ENCODE assay signal across 7 cellular contexts in genomic region chr2:94598075-94598713, GRCh38.
DNase-seq lines count a peak whose midpoint lies in the region; ATAC-seq and TF ChIP-seq lines count a peak whose summit lies in the region.
"Not testable (repeated sequence)": the region's sequence is repeated elsewhere in the genome, so short reads cannot be mapped to it uniquely, and the experiment has no call there.

No MANE protein-coding gene starts in this region.

- not testable (repeated sequence) for H3K27me3 Mint-ChIP-seq in chondrocyte (ENCODE audit: low read depth)

- DNase-seq in Ammon's horn (ENCODE audit: low spot score) (peak; percentile 3), M059J (ENCODE audit: low read depth) (peak; percentile 5), PC-3 (peak; percentile 35), RPMI7951 (ENCODE audit: low read depth) (peak; percentile 17), spleen (peak; percentile 35)
- DNase-seq in chondrocyte (ENCODE audit: low spot score) = not testable (repeated sequence)

- not testable (repeated sequence) for H3K9me3 ChIP-seq in PC-3 (ENCODE audit: low read length); liver (ENCODE audit: control insufficient read depth in 4 of 4, low read length in 3 of 4); spleen

- TF ChIP-seq CTCF in PC-3 (conservative IDR thresholded peaks at IDR 0.05; ENCODE audit: low read depth, low read length); chondrocyte (IDR thresholded peaks at IDR 0.05); liver (IDR thresholded peaks at IDR 0.05; ENCODE audit: low read depth, low read length, missing input control); spleen (IDR thresholded peaks at IDR 0.05 in 8 of 11, conservative IDR thresholded peaks at IDR 0.05 in 3 of 11): not testable (repeated sequence)

- not testable (repeated sequence) for H3K9me3 Mint-ChIP-seq in chondrocyte (ENCODE audit: low read depth)

- H3K36me3 Mint-ChIP-seq in chondrocyte (ENCODE audit: low read depth) = not testable (repeated sequence)

- not testable (repeated sequence) for H3K9me2 ChIP-seq in PC-3 (replicated peaks; ENCODE audit: low read length)

- BruUV-seq in PC-3 (replicated peaks; lab: Mats Ljungman, UMichigan) = not testable (repeated sequence)

- peak overlapping the region; percentile 36 for H3K27ac Mint-ChIP-seq in chondrocyte (ENCODE audit: unreplicated experiment)

- not testable (repeated sequence) for H3K79me2 ChIP-seq in PC-3 (ENCODE audit: low read length)

- H3K4me1 Mint-ChIP-seq in chondrocyte (ENCODE audit: low read depth) = not testable (repeated sequence)

- H3K4me1 ChIP-seq in PC-3 (ENCODE audit: insufficient read depth, low read length); spleen: not testable (repeated sequence)
- peaks cover 0 to 30% (median 12%) of the 10 kb centered on the region in 4 donors for H3K4me1 ChIP-seq in liver (ENCODE audit: control insufficient read depth in 4 of 4, insufficient read depth in 4 of 4, low read length in 3 of 4)

- not testable (repeated sequence) for TF ChIP-seq RAD21 in liver (IDR thresholded peaks at IDR 0.05)

- TF ChIP-seq POLR2A in spleen (IDR thresholded peaks at IDR 0.05) = not testable (repeated sequence)

- not testable (repeated sequence) for H3K4me2 ChIP-seq in PC-3 (ENCODE audit: low read length)

- CTCF ChIA-PET in PC-3 (lab: Charles Lee) = not testable (repeated sequence)

- not testable (repeated sequence) for H2AFZ ChIP-seq in PC-3 (ENCODE audit: low read length)

- H4K20me1 ChIP-seq in PC-3 (ENCODE audit: low read length) = not testable (repeated sequence)

- 21% methylated on average over 9 of the region's 9 CpGs for WGBS in liver
- WGBS in spleen, 5 donors = 36 to 56% (median 53%) methylated on average over 8 to 9 of the region's 9 CpGs

- not testable (repeated sequence) for H3K4me3 Mint-ChIP-seq in chondrocyte (ENCODE audit: unreplicated experiment)

- not testable (repeated sequence) for H3K9ac ChIP-seq in PC-3 (ENCODE audit: low read length); liver (ENCODE audit: low read depth in 1 of 2, low read length in 2 of 2)

- POLR2A ChIA-PET in PC-3 (lab: Charles Lee; ENCODE audit: unreplicated experiment) = not testable (repeated sequence)

- not testable (repeated sequence) for H3K4me3 ChIP-seq in PC-3 (ENCODE audit: low read length); liver (ENCODE audit: low read depth in 1 of 3, low read length in 3 of 3); spleen

- not testable (repeated sequence) for ATAC-seq in PC-3

- H3K36me3 ChIP-seq in PC-3 (ENCODE audit: low read depth, low read length); liver (ENCODE audit: control insufficient read depth in 4 of 4, insufficient read depth in 3 of 4, low read depth in 1 of 4, low read length in 3 of 4); spleen: not testable (repeated sequence)

- intact Hi-C loops in PC-3 (cut with micrococcal nuclease); spleen (cut with DNase I; ENCODE audit: low total_unique reads): not testable (repeated sequence)

- not testable (repeated sequence) for H3K27ac ChIP-seq in PC-3 (ENCODE audit: low read length); spleen
- peak overlapping the region; percentile 35 to 66 for H3K27ac ChIP-seq in liver (ENCODE audit: low read depth in 1 of 2, low read length in 2 of 2)

- H3F3A ChIP-seq in PC-3 (ENCODE audit: low read length, unreplicated experiment) = not testable (repeated sequence)

- not testable (repeated sequence) for H3K27me3 ChIP-seq in PC-3 (ENCODE audit: low read length); liver (ENCODE audit: control insufficient read depth in 4 of 4, insufficient read depth in 4 of 4, low read length in 3 of 4); spleen (replicated peaks in 1 of 7)

TF ChIP-seq in liver, 16 proteins besides CTCF, POLR2A, EP300 and RAD21:
- TF ChIP-seq SP1 (IDR thresholded peaks at IDR 0.05) = peak; percentile 83
- TF ChIP-seq, protein P1, sequence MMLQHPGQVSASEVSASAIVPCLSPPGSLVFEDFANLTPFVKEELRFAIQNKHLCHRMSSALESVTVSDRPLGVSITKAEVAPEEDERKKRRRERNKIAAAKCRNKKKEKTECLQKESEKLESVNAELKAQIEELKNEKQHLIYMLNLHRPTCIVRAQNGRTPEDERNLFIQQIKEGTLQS (IDR thresholded peaks at IDR 0.05) = peak; percentile 17
- TF ChIP-seq JUND (IDR thresholded peaks at IDR 0.05) = peak; percentile 67
- peak in 1 of 2 donors; percentile 12 for TF ChIP-seq GABPA (IDR thresholded peaks at IDR 0.05 in 1 of 2, conservative IDR thresholded peaks at IDR 0.05 in 1 of 2)
- peak; percentile 82 to 86 for TF ChIP-seq HNF4A (conservative IDR thresholded peaks at IDR 0.05)
- TF ChIP-seq, protein P2, sequence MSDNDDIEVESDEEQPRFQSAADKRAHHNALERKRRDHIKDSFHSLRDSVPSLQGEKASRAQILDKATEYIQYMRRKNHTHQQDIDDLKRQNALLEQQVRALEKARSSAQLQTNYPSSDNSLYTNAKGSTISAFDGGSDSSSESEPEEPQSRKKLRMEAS (IDR thresholded peaks at IDR 0.05) = peak; percentile 63
- peak; percentile 69 to 83 for TF ChIP-seq RXRA (IDR thresholded peaks at IDR 0.05)
- TF ChIP-seq ZBTB33 (IDR thresholded peaks at IDR 0.05) = peak; percentile 64
- peak; percentile 55 for TF ChIP-seq YY1 (IDR thresholded peaks at IDR 0.05)
TF ChIP-seq in liver: peak in this region for 9; not testable (repeated sequence) for 7.
